Comparison of ENCODE assay signal across 8 cellular contexts in the genomic region with DNA sequence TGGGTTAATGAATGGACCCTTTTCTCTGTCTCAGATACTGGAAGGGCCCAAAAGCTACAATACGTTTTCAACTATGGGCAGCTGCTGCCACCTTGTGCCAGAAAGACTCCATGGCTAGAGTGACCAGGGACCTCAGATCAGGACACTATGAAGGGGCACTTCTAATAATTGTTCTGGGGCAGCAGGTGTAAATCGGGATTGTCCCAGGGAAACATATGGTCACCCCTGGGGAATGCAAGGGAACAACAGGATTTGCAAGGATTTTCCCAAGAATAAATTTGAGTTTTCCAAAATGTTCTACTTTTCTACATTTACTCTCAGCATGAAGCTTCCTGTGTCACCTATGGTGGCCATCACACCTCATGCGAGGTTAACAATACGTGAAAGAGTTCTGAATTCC. TPM values are rescaled to one million over a fixed set of nuclear protein-coding genes. Genes with fewer than 3 reads are reported as not detected.
A peak's percentile ranks its signal among the peaks of the same experiment; 100 is the strongest.
DNase-seq lines count a peak whose midpoint lies in the region; ATAC-seq and TF ChIP-seq lines count a peak whose summit lies in the region.

No MANE protein-coding gene starts in this region.

- no peaks in the 10 kb centered on the region for H3K36me3 Mint-ChIP-seq in Caco-2 (ENCODE audit: insufficient read depth, unreplicated experiment)

- intact Hi-C loops in Caco-2 (cut with micrococcal nuclease; ENCODE audit: unreplicated experiment), result loop anchor here (1.0 to 5.0 kb wide), 12 partner anchors 25 to 515 kb away; a partner anchor contains a TSS

- POLR2A ChIA-PET in Caco-2 (lab: Charles Lee), result no interaction called here

- H3K27me3 ChIP-seq in Caco-2 (replicated peaks; ENCODE audit: control insufficient read depth, insufficient read depth, low read length), result no peaks in the 10 kb centered on the region

- no peaks in the 10 kb centered on the region for H3K9me3 Mint-ChIP-seq in Caco-2 (ENCODE audit: unreplicated experiment)

- no peak overlapping the region for H3K4me3 Mint-ChIP-seq in Caco-2 (ENCODE audit: unreplicated experiment)

- CTCF ChIA-PET in Caco-2 (lab: Charles Lee), result interaction anchor here (0.5 to 4.7 kb wide), 21 partner anchors 9 to 351 kb away, joined by 3 to 68 read pairs (median 5); a partner anchor contains a TSS

- BruUV-seq in Caco-2 (replicated peaks; lab: Mats Ljungman, UMichigan), result no TSS peak

- peaks cover 22% of the 10 kb centered on the region for H3K4me1 Mint-ChIP-seq in Caco-2 (ENCODE audit: low read depth, unreplicated experiment)

- H3K4me3 ChIP-seq in Caco-2 (ENCODE audit: low read depth, low read length), result no peak overlapping the region

- DNase-seq in Caco-2 (peak; percentile 69 to 71), NCI-H524 (lab: John Stamatoyannopoulos, UW) (peak; percentile 40 to 67), dermis microvascular lymphatic vessel endothelial cell (ENCODE audit: low read depth in 2 of 2) (peak; percentile 11 to 35), medulla oblongata (ENCODE audit: extremely low spot score) (peak; percentile 84)
- DNase-seq in activated CD4-positive, alpha-beta T cell treated with anti-CD3 and anti-CD28 coated beads, Interleukin-2, amount 50 U/mL, for 4 hours, result peak; percentile 51 to 58
- peak; percentile 21 to 32 for DNase-seq in stimulated activated CD8-positive, alpha-beta memory T cell treated with anti-CD3 and anti-CD28 coated beads, Interleukin-7, amount 100 ng/mL, for 1 hour (ENCODE audit: low read depth in 2 of 2)

- no peaks in the 10 kb centered on the region for H3K36me3 ChIP-seq in Caco-2 (ENCODE audit: control insufficient read depth, insufficient read depth, low read length)

- ATAC-seq in HG02885 (IDR thresholded peaks at IDR 0.05; ENCODE audit: poor library complexity, unreplicated experiment), result peak; percentile 50
- ATAC-seq in GM21360 (IDR thresholded peaks at IDR 0.05; ENCODE audit: unreplicated experiment), result no peak

- H3K27ac Mint-ChIP-seq in Caco-2 (ENCODE audit: unreplicated experiment), result no peak overlapping the region

- peaks cover 18% of the 10 kb centered on the region for H3K4me1 ChIP-seq in Caco-2

- peak; percentile 76 to 89 for TF ChIP-seq CTCF in Caco-2 (IDR thresholded peaks at IDR 0.05; ENCODE audit: insufficient read depth in 1 of 2, low read depth in 1 of 2, low read length in 1 of 2, severe bottlenecking in 1 of 2, unreplicated experiment in 1 of 2)

- no peaks in the 10 kb centered on the region for H3K27me3 Mint-ChIP-seq in Caco-2 (ENCODE audit: insufficient read depth, unreplicated experiment)

- no peaks in the 10 kb centered on the region for H3K9me3 ChIP-seq in Caco-2

RNA-seq across cellular contexts. Expression of a gene that starts 12.0 kb away (rescaled TPM):
- total RNA-seq in Caco-2 (2022) (0.18 TPM in 1 of 2 replicates, not detected in the other), dermis microvascular lymphatic vessel endothelial cell (not detected in 2 replicates)

RNA-seq across cellular contexts. Expression of a gene that starts 36.0 kb away (rescaled TPM):
- total RNA-seq in Caco-2 (2022) (not detected in 2 replicates), dermis microvascular lymphatic vessel endothelial cell (not detected in 2 replicates)

RNA-seq across cellular contexts. Expression of a gene that starts 50.3 kb away (rescaled TPM):
- 8.7 and 10.4 TPM in 2 replicates for total RNA-seq in Caco-2 (2022)
- total RNA-seq in dermis microvascular lymphatic vessel endothelial cell, result not detected in 2 replicates

Comparison
In these comparisons a context has a peak if more than half of its experiments do, and no peak if none do; other contexts are left out.
1. DNase-seq: peak in every context shown above with its lines; median percentile 84 in medulla oblongata; 70 in Caco-2; 54 in activated CD4-positive, alpha-beta T cell treated with anti-CD3 and anti-CD28 coated beads, Interleukin-2, amount 50 U/mL, for 4 hours; 54 in NCI-H524; 26 in stimulated activated CD8-positive, alpha-beta memory T cell treated with anti-CD3 and anti-CD28 coated beads, Interleukin-7, amount 100 ng/mL, for 1 hour; 23 in dermis microvascular lymphatic vessel endothelial cell.